8 cellular contexts compared by ENCODE assay signal in the genomic region with DNA sequence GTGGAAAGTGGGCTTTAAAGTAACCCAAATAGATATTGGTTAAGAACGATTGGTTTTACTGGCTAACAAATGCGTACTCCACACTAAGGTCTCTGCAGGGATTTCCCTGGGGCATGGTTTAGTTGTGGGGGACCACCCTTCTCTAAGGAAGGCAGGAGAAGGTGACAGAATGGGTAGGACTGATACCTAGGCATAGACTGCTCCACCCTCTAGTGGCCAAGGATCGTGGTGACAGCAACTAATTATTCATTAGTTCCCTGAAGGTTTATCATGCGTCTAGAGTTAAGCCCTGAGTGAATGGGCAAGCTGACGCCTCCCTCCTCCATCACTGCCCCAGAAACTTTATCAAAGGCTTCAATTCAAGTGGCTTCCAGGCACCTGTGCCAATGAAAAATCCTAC. TPM values are rescaled to one million over a fixed set of nuclear protein-coding genes. Genes with fewer than 3 reads are reported as not detected.
A peak's percentile ranks its signal among the peaks of the same experiment; 100 is the strongest.
DNase-seq lines count a peak whose midpoint lies in the region; ATAC-seq and TF ChIP-seq lines count a peak whose summit lies in the region.
"Had no signal": no experiment of that assay in that cellular context is flagged by ENCODE, and none has a peak within 500 bp of the region (broad histone marks: within the 10 kb centered on the region; RNA-seq: fewer than 3 reads in every experiment).

No MANE protein-coding gene starts in this region.

- H3K4me3 ChIP-seq in KMS-11 (IDR thresholded peaks at IDR 0.05; ENCODE audit: insufficient read depth, low read depth, low read length) = no peak overlapping the region
- no peak overlapping the region for H3K4me3 ChIP-seq in right lobe of liver
- H3K4me3 ChIP-seq in coronary artery = no peak overlapping the region

- H3K4me1 ChIP-seq in KMS-11 (ENCODE audit: low read depth, poor library complexity, severe bottlenecking) = peaks cover 7% of the 10 kb centered on the region
- no peaks in the 10 kb centered on the region for H3K4me1 ChIP-seq in right lobe of liver

- no peak overlapping the region for H3K27ac ChIP-seq in KMS-11
- H3K27ac ChIP-seq in VCaP = no peak overlapping the region
- H3K27ac ChIP-seq in right lobe of liver = no peak overlapping the region
- H3K27ac ChIP-seq in coronary artery = no peak overlapping the region

- H2AFZ ChIP-seq in KMS-11 (ENCODE audit: low read depth) = no peak overlapping the region

- DNase-seq in GM10266 (ENCODE audit: extremely low spot score) (peak; percentile 58), right lobe of liver (no peak), coronary artery (ENCODE audit: low spot score) (no peak), left cardiac atrium (no peak)

- ATAC-seq in right lobe of liver (peak in 3 of 4 donors; percentile 14 to 32 (median 26)), GM18517 (IDR thresholded peaks at IDR 0.05; ENCODE audit: unreplicated experiment) (no peak), left cardiac atrium (no peak)

- H3K79me2 ChIP-seq in KMS-11 (ENCODE audit: insufficient read depth, low read depth) = no peaks in the 10 kb centered on the region

- TF ChIP-seq CTCF in GM10266 (IDR thresholded peaks at IDR 0.05; ENCODE audit: control insufficient read depth, insufficient read depth, low read depth, missing control alignments) = peak; percentile 44
- TF ChIP-seq CTCF in KMS-11 (conservative IDR thresholded peaks at IDR 0.05; ENCODE audit: low read depth, low read length) = peak; percentile 72
- peak; percentile 81 for TF ChIP-seq CTCF in VCaP (conservative IDR thresholded peaks at IDR 0.05)
- TF ChIP-seq CTCF in right lobe of liver (IDR thresholded peaks at IDR 0.05) = peak; percentile 10 to 37 (median 22)
- no peak for TF ChIP-seq CTCF in coronary artery (IDR thresholded peaks at IDR 0.05)

- H3K36me3 ChIP-seq in KMS-11 (ENCODE audit: insufficient read depth) = no peaks in the 10 kb centered on the region
- no peaks in the 10 kb centered on the region for H3K36me3 ChIP-seq in right lobe of liver

- no peak overlapping the region for H3K9ac ChIP-seq in KMS-11

- 19% methylated on average over 5 of the region's 5 CpGs for WGBS in right lobe of liver (ENCODE audit: insufficient coverage, low coverage, low lambda C conversion rate, missing lambda C conversion rate)

- no peaks in the 10 kb centered on the region for H3K27me3 ChIP-seq in KMS-11 (ENCODE audit: insufficient read depth, low read depth)
- peaks cover 0 to 11% of the 10 kb centered on the region in 2 donors for H3K27me3 ChIP-seq in right lobe of liver

- H3K4me2 ChIP-seq in KMS-11 = no peak overlapping the region

- no peak for TF ChIP-seq POLR2A in right lobe of liver (IDR thresholded peaks at IDR 0.05)

- H3K9me3 ChIP-seq in right lobe of liver = no peaks in the 10 kb centered on the region

- H4K20me1 ChIP-seq in KMS-11 (ENCODE audit: insufficient read depth) = no peaks in the 10 kb centered on the region

- intact Hi-C loops in right lobe of liver (cut with DNase I) (no loop called here), left cardiac atrium (cut with DNase I) (loop anchor here in 1 of 2 donors (10.0 kb wide), 1 partner anchor 199 kb away; no protein-coding TSS in a partner anchor)

RNA-seq across cellular contexts. Expression of a gene that starts 9.1 kb away (rescaled TPM):
- total RNA-seq in right lobe of liver (not detected), left cardiac atrium (not detected)
- total RNA-seq: T-helper 2 cell treated with Interferon-gamma antibody and Interleukin-4, amounts not matched to agents 100 ng/mL and 5 ng/mL, for 36 hours had no signal

RNA-seq across cellular contexts. Expression of a gene that starts 40.1 kb away (rescaled TPM):
- under 1 TPM; 0.20 to 0.59 (median 0.28) TPM for total RNA-seq in right lobe of liver
- total RNA-seq in left cardiac atrium = 100 to 1,000 TPM; 102 to 105 TPM

Comparison
In these comparisons a context has a peak if more than half of its experiments do, and no peak if none do; other contexts are left out.
1. ATAC-seq: peak in right lobe of liver (3 of 4); none in GM18517 (single experiment) and left cardiac atrium (0 of 2).
2. RNA of a gene that starts 40.1 kb away (total RNA-seq): 102 to 105 TPM in left cardiac atrium; 0.20 to 0.59 TPM in right lobe of liver; every median in the first group is over 10 times any median in the second.